In genomic region chr4:77073981-77074865, GRCh38 we compare ENCODE assay signal across 8 cellular contexts. TPM values are rescaled to one million over a fixed set of nuclear protein-coding genes. Genes with fewer than 3 reads are reported as not detected.
A peak's percentile ranks its signal among the peaks of the same experiment; 100 is the strongest.
DNase-seq lines count a peak whose midpoint lies in the region; ATAC-seq and TF ChIP-seq lines count a peak whose summit lies in the region.

No MANE protein-coding gene starts in this region.

- CTCF ChIA-PET in AG04450 (lab: Charles Lee) = interaction anchor here (1.1 to 2.2 kb wide), 3 partner anchors 22 to 129 kb away, joined by 3 to 15 read pairs (median 4); no protein-coding TSS in a partner anchor
- CTCF ChIA-PET in activated naive CD4-positive, alpha-beta T cell treated with anti-CD3 and anti-CD28 coated beads for 36 hours (lab: Charles Lee) = interaction anchor here (0.6 to 1.6 kb wide), 6 partner anchors 15 to 129 kb away, joined by 3 to 4 read pairs (median 3); no protein-coding TSS in a partner anchor

- H3K4me3 Mint-ChIP-seq in activated naive CD4-positive, alpha-beta T cell treated with anti-CD3 and anti-CD28 coated beads for 36 hours = no peak overlapping the region

- H3K9me3 ChIP-seq in AG04450 (ENCODE audit: control insufficient read depth, insufficient read depth, low read length) = no peaks in the 10 kb centered on the region; the same call in 1 of the 2 replicates
- no peaks in the 10 kb centered on the region for H3K9me3 ChIP-seq in HUES6 (ENCODE audit: control insufficient read depth, insufficient read depth, low read depth, low read length)
- H3K9me3 ChIP-seq in mononuclear cell (ENCODE audit: low read depth, low read length) = no peaks in the 10 kb centered on the region

- peaks cover 5% of the 10 kb centered on the region for H3K36me3 Mint-ChIP-seq in activated naive CD4-positive, alpha-beta T cell treated with anti-CD3 and anti-CD28 coated beads for 36 hours (ENCODE audit: low read depth)

- H3K9ac ChIP-seq in HUES6 (ENCODE audit: low read length) = peak overlapping the region; percentile 55

- ATAC-seq in GM21381 (IDR thresholded peaks at IDR 0.05; ENCODE audit: unreplicated experiment) (no peak), HG02852 (IDR thresholded peaks at IDR 0.05; ENCODE audit: unreplicated experiment) (no peak), GM19397 (IDR thresholded peaks at IDR 0.05; ENCODE audit: unreplicated experiment) (no peak)

- H3K27me3 Mint-ChIP-seq in activated naive CD4-positive, alpha-beta T cell treated with anti-CD3 and anti-CD28 coated beads for 36 hours (ENCODE audit: low read depth) = no peaks in the 10 kb centered on the region

- TF ChIP-seq CTCF in AG04450 (IDR thresholded peaks at IDR 0.05; ENCODE audit: low read depth, low read length) = no peak

- H3K27ac Mint-ChIP-seq in activated naive CD4-positive, alpha-beta T cell treated with anti-CD3 and anti-CD28 coated beads for 36 hours = no peak overlapping the region

- DNase-seq in AG04450 (ENCODE audit: low read depth, low spot score) = no peak
- no peak for DNase-seq in caudate nucleus (lab: John Stamatoyannopoulos, UW)
- DNase-seq in activated naive CD4-positive, alpha-beta T cell treated with anti-CD3 and anti-CD28 coated beads for 36 hours = no peak

- no peaks in the 10 kb centered on the region for H3K9me3 Mint-ChIP-seq in activated naive CD4-positive, alpha-beta T cell treated with anti-CD3 and anti-CD28 coated beads for 36 hours

- POLR2A ChIA-PET in AG04450 (lab: Yijun Ruan, JAX) = interaction anchor here (0.6 to 2.1 kb wide), 4 partner anchors 8 to 321 kb away, joined by 3 to 8 read pairs (median 6); partner anchors contain the start of gene CCNG2

- intact Hi-C loops in activated naive CD4-positive, alpha-beta T cell treated with anti-CD3 and anti-CD28 coated beads for 36 hours (cut with micrococcal nuclease) = loop anchor here (1.0 to 10.0 kb wide), 2 partner anchors 22 to 1701 kb away; partner anchors contain the start of gene BMP2K

- no peaks in the 10 kb centered on the region for H3K27me3 ChIP-seq in AG04450 (ENCODE audit: control insufficient read depth, insufficient read depth, low read length)
- H3K27me3 ChIP-seq in HUES6 (ENCODE audit: control insufficient read depth, insufficient read depth, low read length) = no peaks in the 10 kb centered on the region
- H3K27me3 ChIP-seq in mononuclear cell (ENCODE audit: insufficient read depth, low read length) = no peaks in the 10 kb centered on the region

- no peak overlapping the region for H3K27ac ChIP-seq in AG04450 (ENCODE audit: low read depth, low read length)
- H3K27ac ChIP-seq in HUES6 (ENCODE audit: low read depth, low read length) = no peak overlapping the region
- H3K27ac ChIP-seq in caudate nucleus (ENCODE audit: low read depth, low read length) = peak overlapping the region; percentile 39

- H3K4me1 Mint-ChIP-seq in activated naive CD4-positive, alpha-beta T cell treated with anti-CD3 and anti-CD28 coated beads for 36 hours (ENCODE audit: low read depth) = peaks cover 44% of the 10 kb centered on the region

- no peaks in the 10 kb centered on the region for H3K36me3 ChIP-seq in HUES6 (ENCODE audit: control insufficient read depth, insufficient read depth, low read length)

- H3K4me1 ChIP-seq in HUES6 (ENCODE audit: control insufficient read depth, insufficient read depth, low read length) (peaks cover 15% of the 10 kb centered on the region; the same call in 1 of the 2 replicates), mononuclear cell (ENCODE audit: insufficient read depth, low read length) (peaks cover 51% of the 10 kb centered on the region)

- H3K4me3 ChIP-seq in AG04450 (ENCODE audit: low read depth, low read length) = peak overlapping the region; percentile 82
- H3K4me3 ChIP-seq in HUES6 (ENCODE audit: low read depth, low read length) = peak overlapping the region; percentile 92
- H3K4me3 ChIP-seq in mononuclear cell (ENCODE audit: low read length) = peak overlapping the region; percentile 68

RNA-seq across cellular contexts. Expression of gene CCNI, which starts 1.6 kb away (rescaled TPM):
- 178 and 226 TPM in 2 replicates for polyA plus RNA-seq in AG04450 (2011; rRNA removed)
- 623 and 647 TPM in 2 replicates for polyA minus RNA-seq in AG04450 (2011; rRNA and poly(A)+ RNA removed)
- 275 TPM for total RNA-seq in mononuclear cell
- 100 to 1,000 TPM; 211 to 218 TPM for total RNA-seq in activated naive CD4-positive, alpha-beta T cell treated with anti-CD3 and anti-CD28 coated beads for 36 hours
